Comparison of ENCODE assay signal across 10 cellular contexts in genomic region chr2:5694016-5694690, GRCh38. TPM values are rescaled to one million over a fixed set of nuclear protein-coding genes. Genes with fewer than 3 reads are reported as not detected.
DNase-seq lines count a peak whose midpoint lies in the region; ATAC-seq and TF ChIP-seq lines count a peak whose summit lies in the region.
"Had no signal": no experiment of that assay in that cellular context is flagged by ENCODE, and none has a peak within 500 bp of the region (broad histone marks: within the 10 kb centered on the region; RNA-seq: fewer than 3 reads in every experiment).

No MANE protein-coding gene starts in this region.

- H3K4me3 ChIP-seq in left ventricle myocardium inferior (peak overlapping the region; percentile 63), SK-N-SH (ENCODE audit: low read depth in 2 of 2, low read length in 1 of 2) (peak overlapping the region; percentile 91 to 95), iPS DF 6.9 (ENCODE audit: low read length) (peak overlapping the region; percentile 78)
- H3K4me3 ChIP-seq: mucosa of descending colon had no signal

- H3F3A ChIP-seq in SK-N-SH (replicated peaks; ENCODE audit: insufficient read depth): peaks cover 17% of the 10 kb centered on the region

- H3K36me3 ChIP-seq in left ventricle myocardium inferior (no peaks in the 10 kb centered on the region), SK-N-SH (replicated peaks in 1 of 2; ENCODE audit: control insufficient read depth in 1 of 2, insufficient read depth in 2 of 2, low read length in 1 of 2) (peaks cover 0 to 2% of the 10 kb centered on the region in 2 experiments), iPS DF 6.9 (ENCODE audit: control insufficient read depth, insufficient read depth, low read length) (no peaks in the 10 kb centered on the region)

- H4K20me1 ChIP-seq in SK-N-SH (ENCODE audit: insufficient read depth): peaks cover 34% of the 10 kb centered on the region

- H3K9me2 ChIP-seq in SK-N-SH: no peaks in the 10 kb centered on the region

- CTCF ChIA-PET in SK-N-SH (lab: Yijun Ruan, JAX): interaction anchor here (0.9 to 2.3 kb wide), 8 partner anchors 21 to 1087 kb away, joined by 3 to 11 read pairs (median 4); no protein-coding TSS in a partner anchor

- intact Hi-C loops in left ventricle myocardium inferior (cut with micrococcal nuclease): no loop called here
- intact Hi-C loops in Right ventricle myocardium superior (cut with DNase I): no loop called here

- peaks cover 54% of the 10 kb centered on the region for H3K4me1 ChIP-seq in left ventricle myocardium inferior
- peaks cover 0 to 19% of the 10 kb centered on the region in 2 experiments; a peak in 3 of 4 replicates for H3K4me1 ChIP-seq in SK-N-SH (ENCODE audit: control insufficient read depth in 1 of 2, insufficient read depth in 2 of 2, low read depth in 1 of 2, low read length in 1 of 2)
- H3K4me1 ChIP-seq in iPS DF 6.9 (ENCODE audit: control insufficient read depth, insufficient read depth, low read length): no peaks in the 10 kb centered on the region

- H3K9me3 ChIP-seq in left ventricle myocardium inferior (replicated peaks) (no peaks in the 10 kb centered on the region), SK-N-SH (no peaks in the 10 kb centered on the region), iPS DF 6.9 (ENCODE audit: control insufficient read depth, insufficient read depth, low read length) (no peaks in the 10 kb centered on the region)
- H3K9me3 ChIP-seq: mucosa of descending colon had no signal

- H3K4me1 Mint-ChIP-seq in stimulated activated naive B cell treated with anti-CD40 and anti-IgM and Interleukin-4, amounts not matched to agents 10 μg/mL and 1 μg/mL and 100 μg/mL, for 72 hours: peaks cover 16 to 31% of the 10 kb centered on the region in 2 donors

- ATAC-seq in Right ventricle myocardium superior (ENCODE audit: poor library complexity) (no peak), HG03097 (IDR thresholded peaks at IDR 0.05; ENCODE audit: low FRiP score, unreplicated experiment) (no peak), HG03159 (IDR thresholded peaks at IDR 0.05; ENCODE audit: unreplicated experiment) (no peak)
- no peak for ATAC-seq in stimulated activated naive B cell treated with anti-CD40 and anti-IgM and Interleukin-4, amounts not matched to agents 10 μg/mL and 1 μg/mL and 100 μg/mL, for 72 hours (replicated peaks)
- ATAC-seq: mucosa of descending colon had no signal

- no peak overlapping the region for H2AFZ ChIP-seq in SK-N-SH (ENCODE audit: low read depth)

- TF ChIP-seq EP300 in SK-N-SH (IDR thresholded peaks at IDR 0.05; ENCODE audit: borderline replicate concordance in 1 of 2, low read depth in 1 of 2, low read length in 1 of 2): no peak

- peaks cover 10 to 15% of the 10 kb centered on the region in 2 donors for H3K36me3 Mint-ChIP-seq in stimulated activated naive B cell treated with anti-CD40 and anti-IgM and Interleukin-4, amounts not matched to agents 10 μg/mL and 1 μg/mL and 100 μg/mL, for 72 hours

- peaks cover 53 to 63% of the 10 kb centered on the region in 2 donors for H3K27me3 Mint-ChIP-seq in stimulated activated naive B cell treated with anti-CD40 and anti-IgM and Interleukin-4, amounts not matched to agents 10 μg/mL and 1 μg/mL and 100 μg/mL, for 72 hours

- no peak for TF ChIP-seq CTCF in left ventricle myocardium inferior (IDR thresholded peaks at IDR 0.05; ENCODE audit: borderline replicate concordance)
- no peak for TF ChIP-seq CTCF in SK-N-SH (IDR thresholded peaks at IDR 0.05)

- H3K9me3 Mint-ChIP-seq in stimulated activated naive B cell treated with anti-CD40 and anti-IgM and Interleukin-4, amounts not matched to agents 10 μg/mL and 1 μg/mL and 100 μg/mL, for 72 hours: no peaks in the 10 kb centered on the region

- peak overlapping the region; percentile 89 for H3K4me2 ChIP-seq in SK-N-SH

- H3K79me2 ChIP-seq in SK-N-SH (ENCODE audit: insufficient read depth): peaks cover 79% of the 10 kb centered on the region

- no peak for TF ChIP-seq RAD21 in SK-N-SH (IDR thresholded peaks at IDR 0.05; ENCODE audit: low read length)

- H3K27ac ChIP-seq in left ventricle myocardium inferior (replicated peaks): no peak overlapping the region
- peak overlapping the region; percentile 48 to 91 for H3K27ac ChIP-seq in SK-N-SH (ENCODE audit: low read depth in 2 of 2, low read length in 1 of 2)
- H3K27ac ChIP-seq in iPS DF 6.9 (ENCODE audit: low read length): no peak overlapping the region

- POLR2A ChIA-PET in SK-N-SH (lab: Yijun Ruan, JAX): interaction anchor here (0.6 to 2.2 kb wide), 5 partner anchors 20 to 378 kb away, joined by 3 to 7 read pairs (median 4); no protein-coding TSS in a partner anchor

- H3K27ac Mint-ChIP-seq in stimulated activated naive B cell treated with anti-CD40 and anti-IgM and Interleukin-4, amounts not matched to agents 10 μg/mL and 1 μg/mL and 100 μg/mL, for 72 hours: peak overlapping the region; percentile 86

- no peak for DNase-seq in left ventricle myocardium inferior
- no peak for DNase-seq in Right ventricle myocardium superior
- DNase-seq in SK-N-SH: peak; percentile 65
- DNase-seq in iPS DF 6.9 (ENCODE audit: low read depth, low spot score): no peak
- DNase-seq in stimulated activated naive B cell treated with anti-CD40 and anti-IgM and Interleukin-4, amounts not matched to agents 10 μg/mL and 1 μg/mL and 100 μg/mL, for 72 hours: no peak
- DNase-seq in NCI-H2029 (lab: John Stamatoyannopoulos, UW): no peak
- DNase-seq: activated CD4-positive, alpha-beta T cell treated with anti-CD3 and anti-CD28 coated beads for 4 hours had no signal

- WGBS in SK-N-SH (ENCODE audit: low lambda C conversion rate): 5% methylated on average over 18 of the region's 18 CpGs
- WGBS in iPS DF 6.9 (ENCODE audit: insufficient coverage, insufficient read length): 100% methylated on average over 2 of the region's 18 CpGs

- peaks cover 100% of the 10 kb centered on the region for H3K27me3 ChIP-seq in left ventricle myocardium inferior (ENCODE audit: low read depth)
- H3K27me3 ChIP-seq in SK-N-SH (ENCODE audit: insufficient read depth): no peaks in the 10 kb centered on the region
- no peaks in the 10 kb centered on the region for H3K27me3 ChIP-seq in iPS DF 6.9 (ENCODE audit: control insufficient read depth, insufficient read depth, low read length)

- H3K9ac ChIP-seq in SK-N-SH: peak overlapping the region; percentile 81

- peak overlapping the region; percentile 12 to 71 for H3K4me3 Mint-ChIP-seq in stimulated activated naive B cell treated with anti-CD40 and anti-IgM and Interleukin-4, amounts not matched to agents 10 μg/mL and 1 μg/mL and 100 μg/mL, for 72 hours

TF ChIP-seq in SK-N-SH, 30 proteins besides CTCF, POLR2A, EP300 and RAD21:
- TF ChIP-seq, protein P1, sequence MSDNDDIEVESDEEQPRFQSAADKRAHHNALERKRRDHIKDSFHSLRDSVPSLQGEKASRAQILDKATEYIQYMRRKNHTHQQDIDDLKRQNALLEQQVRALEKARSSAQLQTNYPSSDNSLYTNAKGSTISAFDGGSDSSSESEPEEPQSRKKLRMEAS (IDR thresholded peaks at IDR 0.05; ENCODE audit: low read depth): no peak
- TF ChIP-seq, protein P2, sequence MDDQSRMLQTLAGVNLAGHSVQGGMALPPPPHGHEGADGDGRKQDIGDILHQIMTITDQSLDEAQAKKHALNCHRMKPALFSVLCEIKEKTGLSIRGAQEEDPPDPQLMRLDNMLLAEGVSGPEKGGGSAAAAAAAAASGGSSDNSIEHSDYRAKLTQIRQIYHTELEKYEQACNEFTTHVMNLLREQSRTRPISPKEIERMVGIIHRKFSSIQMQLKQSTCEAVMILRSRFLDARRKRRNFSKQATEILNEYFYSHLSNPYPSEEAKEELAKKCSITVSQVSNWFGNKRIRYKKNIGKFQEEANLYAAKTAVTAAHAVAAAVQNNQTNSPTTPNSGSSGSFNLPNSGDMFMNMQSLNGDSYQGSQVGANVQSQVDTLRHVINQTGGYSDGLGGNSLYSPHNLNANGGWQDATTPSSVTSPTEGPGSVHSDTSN (IDR thresholded peaks at IDR 0.05): peak; percentile 26; the same call in 1 of the 2 replicates
- no peak for TF ChIP-seq MXI1 (IDR thresholded peaks at IDR 0.05; ENCODE audit: low read depth, low read length)

RNA-seq across cellular contexts. Expression of gene SOX11, which starts 2.0 kb away (rescaled TPM):
- total RNA-seq in left ventricle myocardium inferior (0.93 TPM), Right ventricle myocardium superior (0.81 TPM)
- 2.9 and 3.4 TPM in 2 replicates for polyA plus RNA-seq in SK-N-SH (2012; rRNA removed)
- 2.1 TPM in 2 replicates for polyA plus RNA-seq in SK-N-SH (2012; cell fraction: cytosol; rRNA removed)
- polyA plus RNA-seq in SK-N-SH (2012; cell fraction: nucleus; rRNA removed): 5.6 and 6.5 TPM in 2 replicates

Comparison
In these comparisons a context has a peak if more than half of its experiments do, and no peak if none do; other contexts are left out.
1. H3K27ac ChIP-seq: peak in SK-N-SH (2 of 2); none in left ventricle myocardium inferior (single experiment) and iPS DF 6.9 (single experiment).
2. Peak in every context shown above with its lines, with median percentiles within 50 percentile points of each other: H3K4me3 ChIP-seq.